Comparison of ENCODE assay signal across 8 cellular contexts in the genomic region with DNA sequence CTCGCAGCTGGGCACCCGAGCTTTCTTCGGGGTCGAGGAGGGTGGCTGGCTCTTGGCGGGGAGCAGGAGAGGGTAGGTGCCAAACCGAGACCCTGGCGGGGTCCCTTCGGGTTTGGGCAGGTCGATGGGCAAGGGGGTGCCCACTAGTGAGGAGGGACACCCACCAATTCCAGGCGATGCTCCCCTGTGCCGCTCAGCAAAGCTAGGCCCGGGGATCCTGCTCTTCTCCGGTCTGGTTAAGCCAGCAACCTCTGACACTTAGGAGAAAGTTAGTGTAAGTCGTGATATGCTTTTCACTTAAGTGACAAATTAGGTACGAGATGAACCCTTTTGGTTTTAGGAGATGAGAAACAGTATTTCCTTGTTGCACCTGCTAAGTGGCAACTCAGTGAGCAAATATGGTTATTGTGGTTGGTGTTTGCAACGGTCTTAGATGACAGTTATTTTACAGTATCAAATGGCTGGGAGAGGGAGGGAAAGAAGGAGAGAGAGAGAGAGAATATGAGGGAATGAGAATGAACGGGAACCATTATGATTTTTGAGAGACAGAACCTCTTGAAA. TPM values are rescaled to one million over a fixed set of nuclear protein-coding genes. Genes with fewer than 3 reads are reported as not detected.
DNase-seq lines count a peak whose midpoint lies in the region; ATAC-seq and TF ChIP-seq lines count a peak whose summit lies in the region.

No MANE protein-coding gene starts in this region.

- H2AK5ac ChIP-seq in IMR-90 (ENCODE audit: low read depth, low read length) (0 out of 2 replicates have a peak overlapping the region, but pooled peaks have one; percentile 30), mesenchymal stem cell (ENCODE audit: low read length, severe bottlenecking) (no peak overlapping the region)

- H3K18ac ChIP-seq in IMR-90 (ENCODE audit: low read depth, low read length) = peak overlapping the region; percentile 38; the same call in 1 of the 2 replicates
- H3K18ac ChIP-seq in mesenchymal stem cell (ENCODE audit: low read depth in 1 of 2, low read length in 2 of 2) = peak overlapping the region; percentile 96 to 99

- no peaks in the 10 kb centered on the region for H3K9me1 ChIP-seq in IMR-90 (ENCODE audit: insufficient read depth, low read length)

- no peaks in the 10 kb centered on the region for H3K36me3 ChIP-seq in IMR-90 (ENCODE audit: control insufficient read depth, insufficient read depth, low read length)
- H3K36me3 ChIP-seq in mesenchymal stem cell (ENCODE audit: control insufficient read depth in 1 of 2, insufficient read depth in 2 of 2, low read depth in 1 of 2, low read length in 2 of 2) = peaks cover 0 to 5% of the 10 kb centered on the region in 2 experiments
- no peaks in the 10 kb centered on the region for H3K36me3 ChIP-seq in tibial nerve

- TF ChIP-seq CTCF in IMR-90 (conservative IDR thresholded peaks at IDR 0.05; ENCODE audit: low read depth, low read length) (no peak), tibial nerve (IDR thresholded peaks at IDR 0.05) (no peak)

- peak overlapping the region; percentile 97 for H2AFZ ChIP-seq in IMR-90 (replicated peaks; ENCODE audit: low read length, poor library complexity)
- peak overlapping the region; percentile 95 for H2AFZ ChIP-seq in mesenchymal stem cell (ENCODE audit: low read depth, low read length)

- no peaks in the 10 kb centered on the region for H4K20me1 ChIP-seq in IMR-90 (ENCODE audit: insufficient read depth, low read length)

- peak overlapping the region; percentile 63 to 95 for H3K4me3 Mint-ChIP-seq in effector memory CD8-positive, alpha-beta T cell

- peaks cover 19 to 29% of the 10 kb centered on the region in 2 donors for H3K4me1 Mint-ChIP-seq in effector memory CD8-positive, alpha-beta T cell (ENCODE audit: low read depth in 2 of 2)

- peak overlapping the region; percentile 77 for H3K27ac ChIP-seq in IMR-90 (ENCODE audit: insufficient read depth, low read length)
- peak overlapping the region; percentile 8 for H3K27ac ChIP-seq in mesenchymal stem cell (ENCODE audit: low read length, poor library complexity, severe bottlenecking)
- peak overlapping the region; percentile 86 to 96 (median 94) for H3K27ac ChIP-seq in tibial nerve

- no peak overlapping the region for H2BK20ac ChIP-seq in IMR-90 (ENCODE audit: low read depth, low read length)

- H3K27ac Mint-ChIP-seq in effector memory CD8-positive, alpha-beta T cell = peak overlapping the region; percentile 7 to 46

- H3K27me3 Mint-ChIP-seq in effector memory CD8-positive, alpha-beta T cell = no peaks in the 10 kb centered on the region

- H3K14ac ChIP-seq in IMR-90 (replicated peaks; ENCODE audit: low read depth, low read length) (peak overlapping the region; percentile 27), mesenchymal stem cell (ENCODE audit: low read length in 2 of 2) (peak overlapping the region in 1 of 2 experiments; percentile 97)

- peak overlapping the region; percentile 77 for H2BK5ac ChIP-seq in IMR-90 (ENCODE audit: low read depth, low read length, poor library complexity, severe bottlenecking)
- H2BK5ac ChIP-seq in mesenchymal stem cell (ENCODE audit: low read depth, low read length, poor library complexity, severe bottlenecking) = peak overlapping the region; percentile 20

- H3K4me2 ChIP-seq in IMR-90 (ENCODE audit: low read depth, low read length) (peak overlapping the region; percentile 93), mesenchymal stem cell (ENCODE audit: low read length, poor library complexity, severe bottlenecking) (peak overlapping the region; percentile 99)

- H3K9ac ChIP-seq in IMR-90 (ENCODE audit: low read depth, low read length) (peak overlapping the region; percentile 77), mesenchymal stem cell (ENCODE audit: low read length) (peak overlapping the region; percentile 94)

- intact Hi-C loops in IMR-90 (cut with micrococcal nuclease) = loop anchor here (1.0 to 5.0 kb wide), 2 partner anchors 47 to 75 kb away; a partner anchor contains a TSS

- peak; percentile 50 for DNase-seq in activated CD4-positive, alpha-beta T cell treated with anti-CD3 and anti-CD28 coated beads for 48 hours
- DNase-seq in activated CD4-positive, alpha-beta T cell treated with anti-CD3 and anti-CD28 coated beads, Interleukin-2, amount 50 U/mL, for 1 hour = no peak
- DNase-seq in IMR-90 = peak; percentile 63
- peak; percentile 66 for DNase-seq in SIG-M5 treated with dmso at 0.1 percent for 504 hours (lab: John Stamatoyannopoulos, UW; ENCODE audit: unreplicated experiment)
- DNase-seq in effector memory CD8-positive, alpha-beta T cell = peak in 2 of 3 experiments; percentile 5 to 24
- peak; percentile 63 for DNase-seq in mesenchymal stem cell
- no peak for DNase-seq in tibial nerve (ENCODE audit: low spot score in 2 of 2)

- H3K4ac ChIP-seq in IMR-90 (ENCODE audit: low read depth, low read length) (peak overlapping the region; percentile 62), mesenchymal stem cell (ENCODE audit: low read depth in 1 of 2, low read length in 2 of 2) (peak overlapping the region; percentile 60 to 85)

- H2BK15ac ChIP-seq in IMR-90 (ENCODE audit: low read depth, low read length) (no peak overlapping the region), mesenchymal stem cell (ENCODE audit: low read depth, poor library complexity, severe bottlenecking) (peak overlapping the region; percentile 80)

- H3K36me3 Mint-ChIP-seq in effector memory CD8-positive, alpha-beta T cell (ENCODE audit: insufficient read depth) = peaks cover 19% of the 10 kb centered on the region

- dilution Hi-C loops in IMR-90 (cut with HindIII; ENCODE audit: low sequenced_read_pairs, unreplicated experiment) = no loop called here

- H3K27me3 ChIP-seq in IMR-90 (ENCODE audit: control insufficient read depth, insufficient read depth, low read length) (no peaks in the 10 kb centered on the region), mesenchymal stem cell (ENCODE audit: control insufficient read depth in 1 of 2, insufficient read depth in 1 of 2, low read length in 2 of 2) (no peaks in the 10 kb centered on the region), tibial nerve (no peaks in the 10 kb centered on the region)

- TF ChIP-seq POLR2A in IMR-90 (IDR thresholded peaks at IDR 0.05; ENCODE audit: low read depth, low read length) = no peak
- TF ChIP-seq POLR2A in tibial nerve (IDR thresholded peaks at IDR 0.05) = no peak

- H2BK120ac ChIP-seq in IMR-90 (ENCODE audit: low read depth, low read length) = no peak overlapping the region
- peak overlapping the region; percentile 38 for H2BK120ac ChIP-seq in mesenchymal stem cell (ENCODE audit: low read depth, low read length)

- peak overlapping the region in 1 of 2 experiments; percentile 86 for H2BK12ac ChIP-seq in mesenchymal stem cell (ENCODE audit: low read length in 2 of 2)

- WGBS in IMR-90 (ENCODE audit: extremely low coverage in 2 of 2, insufficient read length in 1 of 2), 2 experiments = 0% methylated on average over 1 of the region's 17 CpGs; no CpG with 5 or more reads in 1 of the 2 experiments
- under 1% methylated on average over 17 of the region's 17 CpGs for WGBS in mesenchymal stem cell
- WGBS in tibial nerve, 2 donors = 1% methylated on average over 12 to 17 of the region's 17 CpGs

- in situ Hi-C loops in IMR-90 (cut with MboI; ENCODE audit: low sequenced_read_pairs) = no loop called here

- peak overlapping the region; percentile 15; the same call in 1 of the 2 replicates for H4K5ac ChIP-seq in IMR-90 (ENCODE audit: low read depth, low read length)

- no peak for TF ChIP-seq EP300 in tibial nerve (IDR thresholded peaks at IDR 0.05)

- no peaks in the 10 kb centered on the region for H3K9me3 Mint-ChIP-seq in effector memory CD8-positive, alpha-beta T cell

- peak overlapping the region; percentile 70; the same call in 1 of the 2 replicates for H3K23ac ChIP-seq in IMR-90 (ENCODE audit: low read depth, low read length)
- H3K23ac ChIP-seq in mesenchymal stem cell (ENCODE audit: low read length in 2 of 2) = peak overlapping the region in 1 of 2 experiments; percentile 46

- H3K9me3 ChIP-seq in IMR-90 (ENCODE audit: control insufficient read depth, insufficient read depth, low read length) (no peaks in the 10 kb centered on the region), mesenchymal stem cell (ENCODE audit: control insufficient read depth, low read length) (no peaks in the 10 kb centered on the region), tibial nerve (no peaks in the 10 kb centered on the region)

- ATAC-seq in GM21619 (IDR thresholded peaks at IDR 0.05; ENCODE audit: unreplicated experiment) (peak; percentile 18), IMR-90 (ENCODE audit: low read depth) (peak; percentile 9)
- peak; percentile 38 for ATAC-seq in effector memory CD8-positive, alpha-beta T cell (replicated peaks)

- TF ChIP-seq RAD21 in IMR-90 (IDR thresholded peaks at IDR 0.05; ENCODE audit: low read length) = no peak

- peak overlapping the region; percentile 90 for H2AK9ac ChIP-seq in IMR-90 (replicated peaks; ENCODE audit: low read depth, low read length, poor library complexity)

- H3K79me1 ChIP-seq in IMR-90 (ENCODE audit: low read depth in 1 of 2, low read length in 2 of 2) = peaks cover 16 to 28% of the 10 kb centered on the region in 2 experiments
- peaks cover 16% of the 10 kb centered on the region for H3K79me1 ChIP-seq in mesenchymal stem cell (replicated peaks; ENCODE audit: low read length, poor library complexity, severe bottlenecking)

- peak overlapping the region; percentile 79 for H3K4me3 ChIP-seq in IMR-90 (ENCODE audit: insufficient read depth, low read depth, low read length)
- H3K4me3 ChIP-seq in mesenchymal stem cell (ENCODE audit: insufficient read depth in 1 of 2, low read depth in 1 of 2, low read length in 2 of 2) = peak overlapping the region; percentile 90 to 99
- H3K4me3 ChIP-seq in tibial nerve = peak overlapping the region; percentile 94 to 100 (median 98)

- POLR2A ChIA-PET in IMR-90 (lab: Charles Lee; ENCODE audit: unreplicated experiment) = interaction anchor here (1.0 kb wide), 1 partner anchor 37 kb away, joined by 3 read pairs; no protein-coding TSS in a partner anchor

- H4K8ac ChIP-seq in IMR-90 (ENCODE audit: low read depth in 2 of 2, low read length in 2 of 2) (peak overlapping the region; percentile 43 to 83; a peak in 3 of 4 replicates), mesenchymal stem cell (ENCODE audit: low read length) (peak overlapping the region; percentile 70)

- H4K91ac ChIP-seq in IMR-90 (ENCODE audit: insufficient read depth, low read depth, low read length) (peak overlapping the region; percentile 72; the same call in 1 of the 2 replicates), mesenchymal stem cell (ENCODE audit: low read length) (peak overlapping the region; percentile 59)

- H3K56ac ChIP-seq in IMR-90 (ENCODE audit: extremely low read depth, insufficient read depth, low read length) = peak overlapping the region; percentile 17; the same call in 1 of the 2 replicates

- BruUV-seq in IMR-90 (replicated peaks; lab: Mats Ljungman, UMichigan) = no TSS peak

- CTCF ChIA-PET in IMR-90 (lab: Yijun Ruan, JAX) = no interaction called here

- peaks cover 2% of the 10 kb centered on the region; the same call in 1 of the 2 replicates for H3K4me1 ChIP-seq in IMR-90 (ENCODE audit: control insufficient read depth, insufficient read depth, low read length)
- peaks cover 3% of the 10 kb centered on the region for H3K4me1 ChIP-seq in mesenchymal stem cell (ENCODE audit: control insufficient read depth, insufficient read depth, low read depth, low read length)
- H3K4me1 ChIP-seq in tibial nerve = peaks cover 0 to 17% (median 3%) of the 10 kb centered on the region in 4 donors

RNA-seq across cellular contexts. Expression of a gene that starts 0.6 kb away (rescaled TPM):
- 52.7 and 83.0 TPM in 2 replicates for total RNA-seq in IMR-90 (2012; rRNA removed)
- 54.9 and 55.4 TPM in 2 replicates for polyA plus RNA-seq in IMR-90 (2012; rRNA removed)
- 12.9 and 14.7 TPM in 2 replicates for polyA plus RNA-seq in IMR-90 (2012; cell fraction: cytosol; rRNA removed)
- polyA plus RNA-seq in IMR-90 (2012; cell fraction: nucleus; rRNA removed; ENCODE audit: low replicate concordance) = 2.4 and 14.4 TPM in 2 replicates
- polyA plus RNA-seq in mesenchymal stem cell (2013, experiment 1 of 2) = 188 TPM
- 188 TPM for polyA plus RNA-seq in mesenchymal stem cell (2013, experiment 2 of 2)
- total RNA-seq in tibial nerve = 10 to 100 TPM; 29.1 to 45.4 (median 36.0) TPM

Comparison
In these comparisons a context has a peak if more than half of its experiments do, and no peak if none do; other contexts are left out.
1. DNase-seq: peak in activated CD4-positive, alpha-beta T cell treated with anti-CD3 and anti-CD28 coated beads for 48 hours (single experiment), IMR-90 (single experiment), SIG-M5 treated with dmso at 0.1 percent for 504 hours (single experiment), effector memory CD8-positive, alpha-beta T cell (2 of 3) and mesenchymal stem cell (single experiment); none in activated CD4-positive, alpha-beta T cell treated with anti-CD3 and anti-CD28 coated beads, Interleukin-2, amount 50 U/mL, for 1 hour (single experiment) and tibial nerve (0 of 2).
2. H3K27ac ChIP-seq: peak in every context shown above with its lines; median percentile 94 in tibial nerve; 77 in IMR-90; 8 in mesenchymal stem cell.
3. Peak in every context shown above with its lines, with median percentiles within 50 percentile points of each other: ATAC-seq and H3K4me3 ChIP-seq.